Comparison of ENCODE assay signal across 19 cellular contexts in genomic region chr14:59711083-59711482, GRCh38.
"Had no signal": no experiment of that assay in that cellular context is flagged by ENCODE, and none has a peak within 500 bp of the region (broad histone marks: within the 10 kb centered on the region; RNA-seq: fewer than 3 reads in every experiment).

No MANE protein-coding gene starts in this region.

- H3K27me3 ChIP-seq: right atrium auricular region, sigmoid colon, spleen, testis, tibial artery had no signal

- H3K27ac ChIP-seq: prostate gland, right atrium auricular region, sigmoid colon, skin epidermis, spleen, testis, tibial artery had no signal

- FAIRE-seq: frontal cortex, keratinocyte had no signal

- H3K9me3 ChIP-seq: prostate gland, right atrium auricular region, sigmoid colon, spleen, testis, tibial artery had no signal

- H3K4me1 ChIP-seq: prostate gland, right atrium auricular region, sigmoid colon, spleen, testis had no signal

- DNase-seq: cortex of kidney; naive thymus-derived CD8-positive, alpha-beta T cell; nephron progenitor cell; nucleus accumbens; sigmoid colon; spleen; stimulated activated CD4-positive, alpha-beta T cell treated with anti-CD3 and anti-CD28 coated beads, Interleukin-4, amount 100 ng/mL, for 4 hours; stimulated activated naive CD8-positive, alpha-beta T cell treated with anti-CD3 and anti-CD28 coated beads, Interleukin-15, Interleukin-2, amounts not matched to agents 100 U/mL and 50 U/mL, for 24 hours; substantia nigra; testis; tibial artery had no signal

- H3K36me3 ChIP-seq: prostate gland, right atrium auricular region, sigmoid colon, spleen, tibial artery had no signal

- ATAC-seq: left lobe of liver; naive thymus-derived CD8-positive, alpha-beta T cell; stimulated activated memory B cell treated with anti-CD40 and anti-IgM and Interleukin-4, amounts not matched to agents 10 μg/mL and 1 μg/mL and 100 μg/mL, for 72 hours; stimulated activated naive CD8-positive, alpha-beta T cell treated with anti-CD3 and anti-CD28 coated beads, Interleukin-15, Interleukin-2, amounts not matched to agents 100 U/mL and 50 U/mL, for 24 hours had no signal

- H3K4me3 ChIP-seq: lung, prostate gland, right atrium auricular region, sigmoid colon, skin epidermis, spleen, testis, tibial artery had no signal
